In the genomic region with DNA sequence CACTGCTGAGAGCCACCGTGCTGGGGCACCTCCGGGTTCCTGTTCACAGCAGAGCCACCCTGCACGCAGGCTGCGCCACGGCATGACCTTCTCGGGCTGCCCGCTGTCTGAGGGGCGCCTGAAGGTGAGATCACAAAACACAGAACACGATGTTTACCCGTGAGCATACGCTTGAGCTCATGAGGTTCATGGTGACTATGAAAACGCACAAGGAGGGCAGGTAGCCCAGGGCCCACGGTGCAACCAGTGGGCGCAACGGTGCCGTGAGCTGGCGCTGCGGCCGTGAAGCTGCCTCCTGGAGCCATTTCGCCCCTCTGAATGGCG, we compare ENCODE assay signal across 24 cellular contexts.
"Had no signal": no experiment of that assay in that cellular context is flagged by ENCODE, and none has a peak within 500 bp of the region (broad histone marks: within the 10 kb centered on the region; RNA-seq: fewer than 3 reads in every experiment).

No MANE protein-coding gene starts in this region.

- H3K9me3 Mint-ChIP-seq: immature natural killer cell; natural killer cell treated with Interleukin-12 subunit alpha and Interleukin-12 subunit beta and Interleukin-15 and Interleukin-18, amount 100 ng/mL, for 72 hours; neural progenitor cell; type B pancreatic cell had no signal

- FAIRE-seq: keratinocyte had no signal

- H2AFZ ChIP-seq: neural progenitor cell, parathyroid adenoma had no signal

- H3K9ac ChIP-seq: neural progenitor cell, parathyroid adenoma had no signal

- H3K9me3 ChIP-seq: colonic mucosa, esophagus squamous epithelium, gastroesophageal sphincter, psoas muscle, stomach, uterus had no signal

- H3K27ac Mint-ChIP-seq: natural killer cell treated with Interleukin-12 subunit alpha and Interleukin-12 subunit beta and Interleukin-15 and Interleukin-18, amount 100 ng/mL, for 72 hours; type B pancreatic cell had no signal

- DNase-seq: colonic mucosa; dermis blood vessel endothelial cell; esophagus squamous epithelium; foreskin fibroblast; glutamatergic neuron; immature natural killer cell; mesenchymal stem cell; midbrain; occipital lobe; psoas muscle; retina; stimulated activated CD4-positive, alpha-beta T cell treated with anti-CD3 and anti-CD28 coated beads, Interleukin-12 subunit alpha, Interleukin-12 subunit beta, amount 100 ng/mL, for 4 hours; stimulated activated naive CD4-positive, alpha-beta T cell; uterus had no signal

- H3K36me3 ChIP-seq: colonic mucosa, neural progenitor cell, uterus had no signal

- H3K27me3 Mint-ChIP-seq: natural killer cell treated with Interleukin-12 subunit alpha and Interleukin-12 subunit beta and Interleukin-15 and Interleukin-18, amount 100 ng/mL, for 72 hours; type B pancreatic cell had no signal

- H3K4me2 ChIP-seq: neural progenitor cell had no signal

- H3K4me3 Mint-ChIP-seq: immature natural killer cell; natural killer cell treated with Interleukin-12 subunit alpha and Interleukin-12 subunit beta and Interleukin-15 and Interleukin-18, amount 100 ng/mL, for 72 hours; neural progenitor cell; type B pancreatic cell had no signal

- H3K36me3 Mint-ChIP-seq: natural killer cell treated with Interleukin-12 subunit alpha and Interleukin-12 subunit beta and Interleukin-15 and Interleukin-18, amount 100 ng/mL, for 72 hours had no signal

- H3K79me2 ChIP-seq: parathyroid adenoma had no signal

- ATAC-seq: gastroesophageal sphincter, psoas muscle, sciatic nerve had no signal

- H3K27me3 ChIP-seq: colonic mucosa, esophagus squamous epithelium, gastroesophageal sphincter, neural progenitor cell, stomach, uterus had no signal

- H3K4me3 ChIP-seq: colonic mucosa, esophagus squamous epithelium, gastroesophageal sphincter, lung, neural progenitor cell, psoas muscle, skin epidermis, stomach, uterus had no signal

- H3K27ac ChIP-seq: colonic mucosa, esophagus squamous epithelium, gastroesophageal sphincter, neural progenitor cell, parathyroid adenoma, psoas muscle, skin epidermis had no signal

- H3K4me1 ChIP-seq: colonic mucosa, neural progenitor cell, parathyroid adenoma, uterus had no signal
